23 cellular contexts compared by ENCODE assay signal in genomic region chr17:42305543-42306384, GRCh38. TPM values are rescaled to one million over a fixed set of nuclear protein-coding genes. Genes with fewer than 3 reads are reported as not detected.
DNase-seq lines count a peak whose midpoint lies in the region; ATAC-seq, FAIRE-seq and TF ChIP-seq lines count a peak whose summit lies in the region.
"Had no signal": no experiment of that assay in that cellular context is flagged by ENCODE, and none has a peak within 500 bp of the region (broad histone marks: within the 10 kb centered on the region; RNA-seq: fewer than 3 reads in every experiment).

No MANE protein-coding gene starts in this region.

- TF ChIP-seq CTCF in bronchial epithelial cell (IDR thresholded peaks at IDR 0.05; ENCODE audit: insufficient read depth, low read length, severe bottlenecking): no peak

- peak overlapping the region; percentile 78 for H3K27ac Mint-ChIP-seq in activated naive CD8-positive, alpha-beta T cell
- no peak overlapping the region for H3K27ac Mint-ChIP-seq in activated naive CD8-positive, alpha-beta T cell treated with anti-CD3 and anti-CD28 coated beads, Interleukin-2, amount 50 U/mL, for 24 hours
- peak overlapping the region; percentile 68 to 84 for H3K27ac Mint-ChIP-seq in T-cell
- peak overlapping the region; percentile 88 for H3K27ac Mint-ChIP-seq in stimulated activated naive B cell treated with anti-CD40 and anti-IgM and Interleukin-4, amounts not matched to agents 10 μg/mL and 1 μg/mL and 100 μg/mL, for 72 hours

- H3K4me3 ChIP-seq in bronchial epithelial cell (ENCODE audit: low read depth, low read length): no peak overlapping the region
- no peak overlapping the region for H3K4me3 ChIP-seq in SJCRH30
- H3K4me3 ChIP-seq: esophagus squamous epithelium, left lung, mucosa of descending colon had no signal

- no peak for ATAC-seq in activated naive CD8-positive, alpha-beta T cell treated with anti-CD3 and anti-CD28 coated beads, Interleukin-2, amount 50 U/mL, for 24 hours
- peak; percentile 61 to 64 (median 62) for ATAC-seq in T-cell (replicated peaks in 1 of 4)
- ATAC-seq in stimulated activated naive B cell treated with anti-CD40 and anti-IgM and Interleukin-4, amounts not matched to agents 10 μg/mL and 1 μg/mL and 100 μg/mL, for 72 hours (replicated peaks): no peak
- ATAC-seq: activated CD4-positive, CD25-positive, alpha-beta regulatory T cell treated with anti-CD3 and anti-CD28 coated beads, Interleukin-2, amount 50 U/mL, for 24 hours; left lung; mucosa of descending colon; sciatic nerve had no signal

- no peaks in the 10 kb centered on the region for H3K27me3 Mint-ChIP-seq in activated naive CD8-positive, alpha-beta T cell
- H3K27me3 Mint-ChIP-seq in activated naive CD8-positive, alpha-beta T cell treated with anti-CD3 and anti-CD28 coated beads, Interleukin-2, amount 50 U/mL, for 24 hours: no peaks in the 10 kb centered on the region
- H3K27me3 Mint-ChIP-seq in T-cell: no peaks in the 10 kb centered on the region
- H3K27me3 Mint-ChIP-seq in stimulated activated naive B cell treated with anti-CD40 and anti-IgM and Interleukin-4, amounts not matched to agents 10 μg/mL and 1 μg/mL and 100 μg/mL, for 72 hours: no peaks in the 10 kb centered on the region

- no peaks in the 10 kb centered on the region; the same call in 1 of the 2 replicates for H3K4me1 ChIP-seq in SJCRH30

- no peaks in the 10 kb centered on the region for H3K9me3 ChIP-seq in SJCRH30 (replicated peaks)
- H3K9me3 ChIP-seq: esophagus squamous epithelium, left lung, mucosa of descending colon had no signal

- peaks cover 14% of the 10 kb centered on the region for H3K36me3 Mint-ChIP-seq in activated naive CD8-positive, alpha-beta T cell
- H3K36me3 Mint-ChIP-seq in activated naive CD8-positive, alpha-beta T cell treated with anti-CD3 and anti-CD28 coated beads, Interleukin-2, amount 50 U/mL, for 24 hours (ENCODE audit: low read depth): peaks cover 78% of the 10 kb centered on the region
- peaks cover 70% of the 10 kb centered on the region for H3K36me3 Mint-ChIP-seq in T-cell
- H3K36me3 Mint-ChIP-seq in stimulated activated naive B cell treated with anti-CD40 and anti-IgM and Interleukin-4, amounts not matched to agents 10 μg/mL and 1 μg/mL and 100 μg/mL, for 72 hours: peaks cover 80 to 90% of the 10 kb centered on the region in 2 donors

- H3K27me3 ChIP-seq in bronchial epithelial cell (ENCODE audit: control insufficient read depth, insufficient read depth, low read length): no peaks in the 10 kb centered on the region
- H3K27me3 ChIP-seq in SJCRH30: no peaks in the 10 kb centered on the region
- H3K27me3 ChIP-seq: esophagus squamous epithelium, left lung had no signal

- H3K27ac ChIP-seq in SJCRH30: no peak overlapping the region
- H3K27ac ChIP-seq: esophagus squamous epithelium, left lung had no signal

- POLR2A ChIA-PET in T-cell (lab: Charles Lee): interaction anchor here in 1 of 2 donors (1.0 kb wide), 1 partner anchor 57 kb away, joined by 3 read pairs; no protein-coding TSS in a partner anchor

- peak overlapping the region; percentile 22 for H3K4me3 Mint-ChIP-seq in activated naive CD8-positive, alpha-beta T cell
- no peak overlapping the region for H3K4me3 Mint-ChIP-seq in activated naive CD8-positive, alpha-beta T cell treated with anti-CD3 and anti-CD28 coated beads, Interleukin-2, amount 50 U/mL, for 24 hours
- H3K4me3 Mint-ChIP-seq in T-cell: peak overlapping the region in 2 of 3 donors; percentile 18 to 48
- H3K4me3 Mint-ChIP-seq in stimulated activated naive B cell treated with anti-CD40 and anti-IgM and Interleukin-4, amounts not matched to agents 10 μg/mL and 1 μg/mL and 100 μg/mL, for 72 hours: peak overlapping the region; percentile 7 to 28
- H3K4me3 Mint-ChIP-seq: activated T-cell treated with anti-CD3 and anti-CD28 coated beads, Interleukin-2, amount 50 U/mL, for 4 hours had no signal

- H3K4me1 Mint-ChIP-seq in activated naive CD8-positive, alpha-beta T cell (ENCODE audit: low read depth): peaks cover 40% of the 10 kb centered on the region
- H3K4me1 Mint-ChIP-seq in activated naive CD8-positive, alpha-beta T cell treated with anti-CD3 and anti-CD28 coated beads, Interleukin-2, amount 50 U/mL, for 24 hours: peaks cover 37% of the 10 kb centered on the region
- H3K4me1 Mint-ChIP-seq in T-cell: peaks cover 34 to 51% (median 35%) of the 10 kb centered on the region in 3 donors
- peaks cover 61 to 63% of the 10 kb centered on the region in 2 donors for H3K4me1 Mint-ChIP-seq in stimulated activated naive B cell treated with anti-CD40 and anti-IgM and Interleukin-4, amounts not matched to agents 10 μg/mL and 1 μg/mL and 100 μg/mL, for 72 hours

- no peak for DNase-seq in activated naive CD8-positive, alpha-beta T cell treated with anti-CD3 and anti-CD28 coated beads, Interleukin-2, amount 50 U/mL, for 24 hours
- DNase-seq in T-cell: peak in 20 of 34 experiments; percentile 12 to 53 (median 30)
- no peak for DNase-seq in bronchial epithelial cell (ENCODE audit: low read depth)
- no peak for DNase-seq in stimulated activated naive B cell treated with anti-CD40 and anti-IgM and Interleukin-4, amounts not matched to agents 10 μg/mL and 1 μg/mL and 100 μg/mL, for 72 hours
- DNase-seq in NOMO-1 treated with DMSO at 0.1 percent for 48 hours (lab: John Stamatoyannopoulos, UW; ENCODE audit: unreplicated experiment): no peak
- no peak for DNase-seq in NCI-H1694 treated with DMSO at 0.1 percent for 48 hours (lab: John Stamatoyannopoulos, UW)
- DNase-seq in SJCRH30: no peak
- DNase-seq: activated T-cell treated with anti-CD3 and anti-CD28 coated beads, Interleukin-2, amount 50 U/mL, for 4 hours; aorta; COR-L47; effector CD8-positive, alpha-beta T cell; esophagus squamous epithelium; left lung; mucosa of descending colon; NCI-H526; nucleus accumbens; SHP77 treated with DMSO at 0.1 percent for 48 hours; substantia nigra; T-helper 9 cell had no signal

- CTCF ChIA-PET in T-cell (lab: Charles Lee): interaction anchor here in 1 of 2 donors (0.7 to 0.9 kb wide), 2 partner anchors 9 to 93 kb away, joined by 3 read pairs; no protein-coding TSS in a partner anchor

- H3K9me3 Mint-ChIP-seq in activated naive CD8-positive, alpha-beta T cell (ENCODE audit: low read depth): no peaks in the 10 kb centered on the region
- no peaks in the 10 kb centered on the region for H3K9me3 Mint-ChIP-seq in activated naive CD8-positive, alpha-beta T cell treated with anti-CD3 and anti-CD28 coated beads, Interleukin-2, amount 50 U/mL, for 24 hours
- H3K9me3 Mint-ChIP-seq in T-cell: no peaks in the 10 kb centered on the region
- H3K9me3 Mint-ChIP-seq in stimulated activated naive B cell treated with anti-CD40 and anti-IgM and Interleukin-4, amounts not matched to agents 10 μg/mL and 1 μg/mL and 100 μg/mL, for 72 hours: no peaks in the 10 kb centered on the region
- H3K9me3 Mint-ChIP-seq: activated T-cell treated with anti-CD3 and anti-CD28 coated beads, Interleukin-2, amount 50 U/mL, for 4 hours had no signal

- FAIRE-seq in bronchial epithelial cell (lab: Jason Lieb, UNC): peak; percentile 47
- FAIRE-seq: H1 had no signal

- H3K36me3 ChIP-seq in bronchial epithelial cell (ENCODE audit: control insufficient read depth, insufficient read depth, low read length) (no peaks in the 10 kb centered on the region), SJCRH30 (peaks cover 2% of the 10 kb centered on the region; the same call in 1 of the 2 replicates)

RNA-seq across cellular contexts. Expression of gene STAT5A, which starts 17.5 kb away (rescaled TPM):
- total RNA-seq in T-cell (100 to 1,000 TPM; 141 to 160 (median 147) TPM), bronchial epithelial cell (1.3 TPM in 2 replicates)
- 5.0 and 5.9 TPM in 2 replicates for total RNA-seq in SJCRH30 (2014; rRNA removed; shearing (Covaris generic))

RNA-seq across cellular contexts. Expression of gene STAT5B, which starts 29.6 kb away (rescaled TPM):
- total RNA-seq in T-cell: 100 to 1,000 TPM; 178 to 205 (median 186) TPM
- total RNA-seq in bronchial epithelial cell: 11.6 and 12.2 TPM in 2 replicates
- total RNA-seq in SJCRH30 (2014; rRNA removed; shearing (Covaris generic)): 25.7 and 31.1 TPM in 2 replicates

Comparison
In these comparisons a context has a peak if more than half of its experiments do, and no peak if none do; other contexts are left out.
1. ATAC-seq: peak in T-cell (4 of 4); none in activated naive CD8-positive, alpha-beta T cell treated with anti-CD3 and anti-CD28 coated beads, Interleukin-2, amount 50 U/mL, for 24 hours (single experiment) and stimulated activated naive B cell treated with anti-CD40 and anti-IgM and Interleukin-4, amounts not matched to agents 10 μg/mL and 1 μg/mL and 100 μg/mL, for 72 hours (0 of 2).
2. DNase-seq: peak in T-cell (20 of 34); none in activated naive CD8-positive, alpha-beta T cell treated with anti-CD3 and anti-CD28 coated beads, Interleukin-2, amount 50 U/mL, for 24 hours (single experiment), bronchial epithelial cell (single experiment), stimulated activated naive B cell treated with anti-CD40 and anti-IgM and Interleukin-4, amounts not matched to agents 10 μg/mL and 1 μg/mL and 100 μg/mL, for 72 hours (single experiment), NOMO-1 treated with DMSO at 0.1 percent for 48 hours (single experiment), NCI-H1694 treated with DMSO at 0.1 percent for 48 hours (single experiment) and SJCRH30 (0 of 2).
3. RNA of gene STAT5A, which starts 17.5 kb away (total RNA-seq): 141 to 160 TPM in T-cell; 5.0 to 5.9 TPM in SJCRH30 and 1.3 TPM in bronchial epithelial cell; every median in the first group is over 10 times any median in the second.